ENCODE assay signal across 8 cellular contexts in genomic region chr16:83952940-83953795, GRCh38. TPM values are rescaled to one million over a fixed set of nuclear protein-coding genes. Genes with fewer than 3 reads are reported as not detected.
DNase-seq lines count a peak whose midpoint lies in the region; ATAC-seq and TF ChIP-seq lines count a peak whose summit lies in the region.

Gene OSGIN1, plus strand, starts transcription at chr16:83953240. Its CDS starts 4,432 bp downstream, at chr16:83957672.

- peak within 1 kb of the TSS; percentile 49 for H2BK15ac ChIP-seq in neuronal stem cell (ENCODE audit: low read length)

- H3K4me1 ChIP-seq in RWPE2 (ENCODE audit: insufficient read depth, poor library complexity, severe bottlenecking) (peaks cover 10% of the 10 kb centered on the region), foreskin keratinocyte (peaks cover 5% of the 10 kb centered on the region), neuronal stem cell (ENCODE audit: control insufficient read depth in 2 of 2, insufficient read depth in 1 of 2, low read depth in 1 of 2, low read length in 2 of 2) (peaks cover 11 to 22% of the 10 kb centered on the region in 2 donors)

- TF ChIP-seq CTCF in RWPE2 (IDR thresholded peaks at IDR 0.05; ENCODE audit: poor library complexity, severe bottlenecking), result no peak
- TF ChIP-seq CTCF in foreskin keratinocyte (conservative IDR thresholded peaks at IDR 0.05), result no peak

- H2BK120ac ChIP-seq in neuronal stem cell (ENCODE audit: low read depth, low read length), result no peak within 1 kb of the TSS

- H3K23ac ChIP-seq in neuronal stem cell (ENCODE audit: low read depth, low read length, poor library complexity), result peak within 1 kb of the TSS; percentile 85

- H3K9me3 ChIP-seq in RWPE2 (ENCODE audit: severe bottlenecking) (no peaks in the 10 kb centered on the region), neuronal stem cell (replicated peaks in 1 of 2; ENCODE audit: control insufficient read depth in 2 of 2, insufficient read depth in 1 of 2, low read depth in 1 of 2, low read length in 2 of 2) (no peaks in the 10 kb centered on the region)

- H2BK12ac ChIP-seq in neuronal stem cell (ENCODE audit: low read length), result no peak within 1 kb of the TSS

- no peak within 1 kb of the TSS for H2AK5ac ChIP-seq in neuronal stem cell (ENCODE audit: low read depth, low read length)

- peak within 1 kb of the TSS; percentile 72 for H2AFZ ChIP-seq in neuronal stem cell (ENCODE audit: low read length)

- no CpG with 5 or more reads among the region's 30 CpGs for WGBS in neuronal stem cell (ENCODE audit: extremely low coverage in 2 of 2, insufficient read length in 2 of 2, insufficient replicate concordance in 1 of 2), 2 donors

- peak within 1 kb of the TSS; percentile 66 for H3K4ac ChIP-seq in neuronal stem cell (ENCODE audit: low read length)

- H3K36me3 ChIP-seq in RWPE2 (ENCODE audit: low read depth) (no peaks in the 10 kb centered on the region), neuronal stem cell (replicated peaks in 1 of 2; ENCODE audit: control insufficient read depth in 2 of 2, insufficient read depth in 2 of 2, low read length in 2 of 2) (no peaks in the 10 kb centered on the region)

- H3K4me2 ChIP-seq in neuronal stem cell (ENCODE audit: insufficient read depth, low read length, poor library complexity, severe bottlenecking), result peak within 1 kb of the TSS; percentile 56

- peak within 1 kb of the TSS; percentile 82 for H3K14ac ChIP-seq in neuronal stem cell (ENCODE audit: low read length)

- H4K91ac ChIP-seq in neuronal stem cell (ENCODE audit: low read depth, low read length, poor library complexity), result no peak within 1 kb of the TSS

- DNase-seq in DMS153 (lab: John Stamatoyannopoulos, UW) (peak; percentile 71), RWPE2 (ENCODE audit: low spot score) (peak; percentile 95), foreskin keratinocyte (peak; percentile 82 to 89), neuronal stem cell (ENCODE audit: low spot score) (no peak), superior temporal gyrus (ENCODE audit: extremely low spot score) (peak; percentile 78)
- peak; percentile 69 for DNase-seq in Jurkat, Clone E6-1 (ENCODE audit: low read depth, low spot score)
- peak; percentile 54 for DNase-seq in activated gamma-delta T cell treated with anti-CD3 and anti-CD28 coated beads, Interleukin-2, amount 50 U/mL, for 16 hours (ENCODE audit: low read depth)

- peak within 1 kb of the TSS; percentile 57 for H3K18ac ChIP-seq in neuronal stem cell (ENCODE audit: low read length)

- H3K79me1 ChIP-seq in neuronal stem cell (ENCODE audit: low read depth, low read length), result no peaks in the 10 kb centered on the region

- ATAC-seq in GM21576 (IDR thresholded peaks at IDR 0.05; ENCODE audit: unreplicated experiment), result peak; percentile 80
- peak; percentile 86 for ATAC-seq in RWPE2 (ENCODE audit: low read depth)
- peak; percentile 88 for ATAC-seq in foreskin keratinocyte

- H3K4me3 ChIP-seq in Jurkat, Clone E6-1 (ENCODE audit: low read length), result peak within 1 kb of the TSS; percentile 60
- H3K4me3 ChIP-seq in RWPE2 (ENCODE audit: severe bottlenecking) (peak within 1 kb of the TSS; percentile 50), neuronal stem cell (ENCODE audit: low read length in 2 of 2) (peak within 1 kb of the TSS in 1 of 2 donors; percentile 30)

- H3K27me3 ChIP-seq in RWPE2 (ENCODE audit: insufficient read depth, poor library complexity, severe bottlenecking), result no peaks in the 10 kb centered on the region
- no peaks in the 10 kb centered on the region for H3K27me3 ChIP-seq in foreskin keratinocyte
- peaks cover 0 to 5% (median 0%) of the 10 kb centered on the region in 3 experiments for H3K27me3 ChIP-seq in neuronal stem cell (ENCODE audit: control insufficient read depth in 3 of 3, insufficient read depth in 3 of 3, low read depth in 1 of 3, low read length in 3 of 3)

- H3K27ac ChIP-seq in RWPE2 (ENCODE audit: poor library complexity, severe bottlenecking) (peak within 1 kb of the TSS; percentile 68), foreskin keratinocyte (peak within 1 kb of the TSS; percentile 45), neuronal stem cell (replicated peaks; ENCODE audit: low read length) (no peak within 1 kb of the TSS)

- no peak within 1 kb of the TSS for H3K9ac ChIP-seq in neuronal stem cell (ENCODE audit: low read depth, low read length, poor library complexity)

- peak within 1 kb of the TSS; percentile 17 for H4K8ac ChIP-seq in neuronal stem cell (ENCODE audit: low read depth, low read length)

- peak within 1 kb of the TSS; percentile 66 for H2BK5ac ChIP-seq in neuronal stem cell (ENCODE audit: low read length)

RNA-seq across cellular contexts. Expression of gene OSGIN1, which starts in this region (rescaled TPM):
- polyA plus RNA-seq in Jurkat, Clone E6-1 (2012; ENCODE audit: insufficient read depth, insufficient read length), result 2.5 TPM
- 1.3 and 1.4 TPM in 2 replicates for total RNA-seq in foreskin keratinocyte
- polyA plus RNA-seq in foreskin keratinocyte, result 1.9 and 2.5 TPM in 2 replicates
- polyA plus RNA-seq in neuronal stem cell (2013, experiment 1 of 2), result 0.20 TPM
- polyA plus RNA-seq in neuronal stem cell (2013, experiment 2 of 2), result 0.25 TPM
